In genomic region chr3:168025076-168025475, GRCh38 we compare ENCODE assay signal across 12 cellular contexts.
DNase-seq lines count a peak whose midpoint lies in the region; ATAC-seq and TF ChIP-seq lines count a peak whose summit lies in the region.
"Had no signal": no experiment of that assay in that cellular context is flagged by ENCODE, and none has a peak within 500 bp of the region (broad histone marks: within the 10 kb centered on the region; RNA-seq: fewer than 3 reads in every experiment).

No MANE protein-coding gene starts in this region.

- no peak for TF ChIP-seq CTCF in cardiac muscle cell (IDR thresholded peaks at IDR 0.05; ENCODE audit: low read depth, low read length)
- no peak for TF ChIP-seq CTCF in gastroesophageal sphincter (IDR thresholded peaks at IDR 0.05)
- no peak for TF ChIP-seq CTCF in WERI-Rb-1 (IDR thresholded peaks at IDR 0.05; ENCODE audit: low read depth, low read length)

- no peak for TF ChIP-seq EP300 in gastroesophageal sphincter (IDR thresholded peaks at IDR 0.05)

- H3K9me3 ChIP-seq in cardiac muscle cell (ENCODE audit: low read depth) (no peaks in the 10 kb centered on the region), gastroesophageal sphincter (no peaks in the 10 kb centered on the region), stomach smooth muscle (ENCODE audit: control insufficient read depth in 2 of 2, low read length in 2 of 2) (no peaks in the 10 kb centered on the region), WERI-Rb-1 (ENCODE audit: severe bottlenecking) (no peaks in the 10 kb centered on the region)
- H3K9me3 ChIP-seq: spleen had no signal

- H3K9me3 Mint-ChIP-seq in activated T-helper 17 cell treated with anti-CD3 and anti-CD28 coated beads, Interleukin-2, amount 50 U/mL, for 72 hours: no peaks in the 10 kb centered on the region

- H3K9ac ChIP-seq in stomach smooth muscle (ENCODE audit: low read length in 2 of 2): no peak overlapping the region

- H3K36me3 ChIP-seq in cardiac muscle cell (peaks cover 80% of the 10 kb centered on the region), gastroesophageal sphincter (peaks cover under 1 to 92% of the 10 kb centered on the region in 2 donors), stomach smooth muscle (ENCODE audit: control insufficient read depth in 2 of 2, insufficient read depth in 2 of 2, low read length in 2 of 2) (peaks cover 15 to 25% of the 10 kb centered on the region in 2 donors), WERI-Rb-1 (peaks cover 83% of the 10 kb centered on the region)

- no peaks in the 10 kb centered on the region for H3K27me3 Mint-ChIP-seq in activated T-helper 17 cell treated with anti-CD3 and anti-CD28 coated beads, Interleukin-2, amount 50 U/mL, for 72 hours
- H3K27me3 Mint-ChIP-seq: T-helper 17 cell had no signal

- no peak overlapping the region for H3K4me3 ChIP-seq in cardiac muscle cell
- no peak overlapping the region for H3K4me3 ChIP-seq in gastroesophageal sphincter
- peak overlapping the region in 1 of 2 donors; percentile 10 for H3K4me3 ChIP-seq in stomach smooth muscle (ENCODE audit: low read length in 2 of 2)
- no peak overlapping the region for H3K4me3 ChIP-seq in WERI-Rb-1 (ENCODE audit: low read depth, low read length)
- H3K4me3 ChIP-seq: spleen had no signal

- H3K27ac Mint-ChIP-seq in activated T-helper 17 cell treated with anti-CD3 and anti-CD28 coated beads, Interleukin-2, amount 50 U/mL, for 72 hours: peak overlapping the region; percentile 63
- H3K27ac Mint-ChIP-seq: T-helper 17 cell had no signal

- H3K27me3 ChIP-seq in cardiac muscle cell: no peaks in the 10 kb centered on the region
- no peaks in the 10 kb centered on the region for H3K27me3 ChIP-seq in gastroesophageal sphincter
- H3K27me3 ChIP-seq in stomach smooth muscle (ENCODE audit: control insufficient read depth in 1 of 2, insufficient read depth in 2 of 2, low read length in 2 of 2): no peaks in the 10 kb centered on the region
- no peaks in the 10 kb centered on the region for H3K27me3 ChIP-seq in WERI-Rb-1 (ENCODE audit: insufficient read depth, low read depth, severe bottlenecking)
- H3K27me3 ChIP-seq: spleen had no signal

- no peak for TF ChIP-seq POLR2A in gastroesophageal sphincter (IDR thresholded peaks at IDR 0.05)

- intact Hi-C loops in Right ventricle myocardium superior (cut with DNase I): no loop called here

- H3K36me3 Mint-ChIP-seq in activated T-helper 17 cell treated with anti-CD3 and anti-CD28 coated beads, Interleukin-2, amount 50 U/mL, for 72 hours (ENCODE audit: low read depth): no peaks in the 10 kb centered on the region

- no peak for ATAC-seq in Right ventricle myocardium superior (ENCODE audit: poor library complexity)
- peak; percentile 50 for ATAC-seq in activated T-helper 17 cell treated with anti-CD3 and anti-CD28 coated beads, Interleukin-2, amount 50 U/mL, for 72 hours (replicated peaks)
- ATAC-seq in gastroesophageal sphincter: no peak
- no peak for ATAC-seq in GM19397 (IDR thresholded peaks at IDR 0.05; ENCODE audit: unreplicated experiment)
- ATAC-seq: T-helper 17 cell had no signal

- H3K4me1 Mint-ChIP-seq in activated T-helper 17 cell treated with anti-CD3 and anti-CD28 coated beads, Interleukin-2, amount 50 U/mL, for 72 hours: no peaks in the 10 kb centered on the region
- H3K4me1 Mint-ChIP-seq: T-helper 17 cell had no signal

- H3K4me1 ChIP-seq in cardiac muscle cell (ENCODE audit: low read depth): peaks cover 49% of the 10 kb centered on the region
- peaks cover 0 to 51% (median 9%) of the 10 kb centered on the region in 3 donors for H3K4me1 ChIP-seq in gastroesophageal sphincter
- H3K4me1 ChIP-seq in stomach smooth muscle (ENCODE audit: control insufficient read depth, insufficient read depth, low read length): peaks cover 14% of the 10 kb centered on the region
- H3K4me1 ChIP-seq: spleen had no signal

- peak overlapping the region; percentile 55 for H3K4me3 Mint-ChIP-seq in activated T-helper 17 cell treated with anti-CD3 and anti-CD28 coated beads, Interleukin-2, amount 50 U/mL, for 72 hours
- H3K4me3 Mint-ChIP-seq: T-helper 17 cell had no signal

- peak in 1 of 2 donors; percentile 27 for DNase-seq in cardiac muscle cell (ENCODE audit: low read depth in 1 of 2, low spot score in 1 of 2)
- DNase-seq in Right ventricle myocardium superior: no peak
- DNase-seq in foreskin melanocyte: no peak
- no peak for DNase-seq in WERI-Rb-1
- DNase-seq: activated T-cell treated with anti-CD3 and anti-CD28 coated beads for 4 hours, hypothalamus, spleen, T-helper 17 cell had no signal

- H3K27ac ChIP-seq in cardiac muscle cell (peak overlapping the region; percentile 92), gastroesophageal sphincter (peak overlapping the region; percentile 10 to 61 (median 54)), stomach smooth muscle (ENCODE audit: low read length) (peak overlapping the region; percentile 42), WERI-Rb-1 (no peak overlapping the region)
